24 cellular contexts compared by ENCODE assay signal in genomic region chr20:46638367-46639274, GRCh38. TPM values are rescaled to one million over a fixed set of nuclear protein-coding genes. Genes with fewer than 3 reads are reported as not detected.
A peak's percentile ranks its signal among the peaks of the same experiment; 100 is the strongest.
DNase-seq lines count a peak whose midpoint lies in the region; ATAC-seq, FAIRE-seq and TF ChIP-seq lines count a peak whose summit lies in the region.
"Had no signal": no experiment of that assay in that cellular context is flagged by ENCODE, and none has a peak within 500 bp of the region (broad histone marks: within the 10 kb centered on the region; RNA-seq: fewer than 3 reads in every experiment).

No MANE protein-coding gene starts in this region.

- H2BK12ac ChIP-seq in H1 (ENCODE audit: low read depth, low read length) = no peak overlapping the region

- peak in 1 of 2 experiments; percentile 42; a peak in 1 of 4 replicates for TF ChIP-seq POLR2A in HepG2 (IDR thresholded peaks at IDR 0.05; ENCODE audit: insufficient read depth in 1 of 2, low read depth in 2 of 2, low read length in 2 of 2)
- TF ChIP-seq POLR2A in right lobe of liver (IDR thresholded peaks at IDR 0.05) = no peak
- no peak for TF ChIP-seq POLR2A in H1 (IDR thresholded peaks at IDR 0.05; ENCODE audit: control extremely low read depth in 1 of 2, low read depth in 2 of 2, low read length in 2 of 2)

- H3K4me3 ChIP-seq in HepG2 (replicated peaks in 1 of 3; ENCODE audit: insufficient read depth in 1 of 3, low read depth in 2 of 3, low read length in 3 of 3) = peak overlapping the region in 1 of 3 experiments; percentile 47; a peak in 1 of 6 replicates
- no peak overlapping the region for H3K4me3 ChIP-seq in right lobe of liver
- H3K4me3 ChIP-seq in H1 (ENCODE audit: extremely low read depth in 1 of 4, insufficient read depth in 2 of 4, low read depth in 3 of 4, low read length in 4 of 4) = no peak overlapping the region
- H3K4me3 ChIP-seq: vagina had no signal

- FAIRE-seq in HepG2 (lab: Jason Lieb, UNC) = peak; percentile 40
- no peak for FAIRE-seq in H1 (lab: Jason Lieb, UNC)
- FAIRE-seq: A204.1, colon, D721Med, endothelial cell of umbilical vein, H54 had no signal

- no peak overlapping the region for H2BK20ac ChIP-seq in H1 (ENCODE audit: low read length)

- no peak overlapping the region for H4K91ac ChIP-seq in H1 (replicated peaks; ENCODE audit: insufficient read length, low read length)

- no peak overlapping the region for H3K56ac ChIP-seq in H1 (replicated peaks; ENCODE audit: insufficient read length, low read depth, low read length)

- H3K27me3 Mint-ChIP-seq in neural crest cell (ENCODE audit: low read depth) = no peaks in the 10 kb centered on the region
- H3K27me3 Mint-ChIP-seq in type B pancreatic cell = peaks cover 3% of the 10 kb centered on the region
- H3K27me3 Mint-ChIP-seq in progenitor cell of endocrine pancreas = no peaks in the 10 kb centered on the region

- H3K4me1 Mint-ChIP-seq in neural crest cell (peaks cover 37% of the 10 kb centered on the region), type B pancreatic cell (ENCODE audit: unreplicated experiment) (no peaks in the 10 kb centered on the region), progenitor cell of endocrine pancreas (ENCODE audit: low read depth) (peaks cover 3% of the 10 kb centered on the region)

- POLR2A ChIA-PET in HepG2 (lab: Yijun Ruan, JAX) (interaction anchor here (1.1 to 6.4 kb wide), 7 partner anchors 10 to 70 kb away, joined by 3 to 72 read pairs (median 6); partner anchors contain the start of gene SLC13A3), H1 (lab: Charles Lee; ENCODE audit: partially characterized antibody) (interaction anchor here (0.8 to 1.3 kb wide), 5 partner anchors 10 to 708 kb away, joined by 3 to 5 read pairs (median 3); partner anchors contain the start of gene SLC13A3)

- no peak overlapping the region for H3K14ac ChIP-seq in H1 (ENCODE audit: insufficient read length)

- H3K79me1 ChIP-seq in H1 (ENCODE audit: low read depth, low read length) = no peaks in the 10 kb centered on the region

- 41% methylated on average over 19 of the region's 19 CpGs for WGBS in HepG2 (ENCODE audit: low lambda C conversion rate)
- 72% methylated on average over 10 of the region's 19 CpGs for WGBS in right lobe of liver (ENCODE audit: insufficient coverage, low coverage, low lambda C conversion rate, missing lambda C conversion rate)
- WGBS in H1 (ENCODE audit: extremely low coverage in 1 of 2, insufficient coverage in 1 of 2, insufficient read length in 1 of 2, insufficient replicate concordance in 2 of 2, low coverage in 1 of 2, low lambda C conversion rate in 2 of 2, missing lambda C conversion rate in 1 of 2), 2 experiments = 88% methylated on average over 17 of the region's 19 CpGs; no CpG with 5 or more reads in 1 of the 2 experiments

- DNase-seq in HepG2 (ENCODE audit: low spot score) = peak; percentile 89
- DNase-seq in right lobe of liver = no peak
- peak in 1 of 2 experiments; percentile 49 for DNase-seq in H1 (ENCODE audit: low read depth in 1 of 2, low spot score in 2 of 2)
- peak; percentile 54 for DNase-seq in neural crest cell (ENCODE audit: low read depth, low spot score)
- peak; percentile 65 for DNase-seq in type B pancreatic cell (ENCODE audit: extremely low spot score, unreplicated experiment)
- DNase-seq in DMS 273 (lab: John Stamatoyannopoulos, UW; ENCODE audit: unreplicated experiment) = no peak
- DNase-seq in progenitor cell of endocrine pancreas (ENCODE audit: low spot score, unreplicated experiment) = no peak
- no peak for DNase-seq in Right ventricle myocardium inferior (ENCODE audit: missing footprints)
- DNase-seq: activated CD4-positive, alpha-beta memory T cell treated with anti-CD3 and anti-CD28 coated beads, Interleukin-2, amount 10 ng/mL, durations not matched to agents 7 days and 5 days; activated naive CD4-positive, alpha-beta T cell treated with anti-CD3 and anti-CD28 coated beads, Interleukin-2, amount 50 U/mL, for 16 hours; activated T-cell treated with anti-CD3 and anti-CD28 coated beads, Interleukin-2, amount 50 U/mL, for 24 hours; GDM1; NCI-H2107; NCI-H524; SIG-M5; stimulated activated CD4-positive, alpha-beta T cell treated with anti-CD3 and anti-CD28 coated beads, Interleukin-1b, Interleukin-23, amount 100 ng/mL, for 48 hours; stimulated activated naive CD4-positive, alpha-beta T cell had no signal

- H4K20me1 ChIP-seq in HepG2 (ENCODE audit: insufficient read depth, low read length) (no peaks in the 10 kb centered on the region), H1 (replicated peaks in 1 of 2; ENCODE audit: control insufficient read depth in 1 of 2, insufficient read depth in 2 of 2, low read length in 2 of 2) (no peaks in the 10 kb centered on the region)

- H3K23me2 ChIP-seq in H1 (ENCODE audit: low read depth, low read length) = no peaks in the 10 kb centered on the region

- TF ChIP-seq EP300 in HepG2 (IDR thresholded peaks at IDR 0.05; ENCODE audit: low read depth in 2 of 2, low read length in 2 of 2) (peak in 1 of 2 experiments; percentile 65; a peak in 2 of 4 replicates), HepG2 (CRISPR knock-in tag; IDR thresholded peaks at IDR 0.05; ENCODE audit: borderline replicate concordance) (no peak; the same call in 1 of the 2 replicates), H1 (IDR thresholded peaks at IDR 0.05; ENCODE audit: borderline replicate concordance in 1 of 2, low read depth in 2 of 2, low read length in 2 of 2) (no peak)

- H3K36me3 Mint-ChIP-seq in neural crest cell (ENCODE audit: low read depth) = no peaks in the 10 kb centered on the region
- H3K36me3 Mint-ChIP-seq in type B pancreatic cell = no peaks in the 10 kb centered on the region
- no peaks in the 10 kb centered on the region for H3K36me3 Mint-ChIP-seq in progenitor cell of endocrine pancreas (ENCODE audit: insufficient read depth)

- H4K8ac ChIP-seq in H1 (ENCODE audit: extremely low read depth, insufficient read depth, low read length) = peak overlapping the region; percentile 18; the same call in 1 of the 2 replicates

- H3K27ac Mint-ChIP-seq in neural crest cell (ENCODE audit: unreplicated experiment) (peak overlapping the region; percentile 92), type B pancreatic cell (no peak overlapping the region), progenitor cell of endocrine pancreas (no peak overlapping the region)
- H3K27ac Mint-ChIP-seq: activated CD4-positive, alpha-beta memory T cell treated with anti-CD3 and anti-CD28 coated beads, Interleukin-2, amount 10 ng/mL, durations not matched to agents 7 days and 5 days; activated T-cell treated with anti-CD3 and anti-CD28 coated beads, Interleukin-2, amount 50 U/mL, for 24 hours; T-helper 1 cell treated with Interleukin-12 subunit alpha and Interleukin-12 subunit beta and Interleukin-4 antibody, amounts not matched to agents 30 μg/mL and 1 μg/mL, for 36 hours had no signal

- H3K27ac ChIP-seq in HepG2 (ENCODE audit: extremely low read length, insufficient read depth, low read length) = peak overlapping the region; percentile 75
- H3K27ac ChIP-seq in right lobe of liver = no peak overlapping the region
- no peak overlapping the region for H3K27ac ChIP-seq in H1 (ENCODE audit: low read depth, low read length)
- H3K27ac ChIP-seq: vagina had no signal

- no peak overlapping the region for H4K5ac ChIP-seq in H1 (ENCODE audit: insufficient read length, low read depth, low read length)

- no peak overlapping the region for H2BK120ac ChIP-seq in H1 (replicated peaks; ENCODE audit: low read depth, low read length)

- TF ChIP-seq CTCF in HepG2 (CRISPR knock-in tag; IDR thresholded peaks at IDR 0.05) = peak; percentile 23; the same call in 1 of the 2 replicates
- TF ChIP-seq CTCF in right lobe of liver (IDR thresholded peaks at IDR 0.05) = no peak
- no peak for TF ChIP-seq CTCF in H1 (IDR thresholded peaks at IDR 0.05; ENCODE audit: control extremely low read depth in 1 of 3, insufficient read depth in 1 of 3, low read depth in 1 of 3, low read length in 3 of 3)
- TF ChIP-seq CTCF in neural crest cell (conservative IDR thresholded peaks at IDR 0.05) = no peak
- TF ChIP-seq CTCF in type B pancreatic cell (conservative IDR thresholded peaks at IDR 0.05) = no peak
- no peak for TF ChIP-seq CTCF in progenitor cell of endocrine pancreas (IDR thresholded peaks at IDR 0.05; ENCODE audit: unreplicated experiment)

- H3K4ac ChIP-seq in H1 (replicated peaks; ENCODE audit: insufficient read length, low read depth, low read length) = no peak overlapping the region

- H3K9ac ChIP-seq in HepG2 (ENCODE audit: insufficient read depth, low read depth, low read length) = peak overlapping the region; percentile 65
- H3K9ac ChIP-seq in H1 (replicated peaks in 1 of 4; ENCODE audit: extremely low read depth in 1 of 4, low read depth in 3 of 4, low read length in 3 of 4) = no peak overlapping the region

- H3K27me3 ChIP-seq in HepG2 (ENCODE audit: control insufficient read depth in 1 of 2, insufficient read depth in 2 of 2, low read length in 2 of 2) = no peaks in the 10 kb centered on the region
- no peaks in the 10 kb centered on the region for H3K27me3 ChIP-seq in right lobe of liver
- H3K27me3 ChIP-seq in H1 (replicated peaks in 1 of 4; ENCODE audit: control insufficient read depth in 3 of 4, extremely low read depth in 1 of 4, insufficient read depth in 3 of 4, low read length in 3 of 4) = no peaks in the 10 kb centered on the region
- H3K27me3 ChIP-seq: vagina had no signal

- no peak overlapping the region for H2AK5ac ChIP-seq in H1 (ENCODE audit: low read depth, low read length)

- no peak overlapping the region for H3K4me3 Mint-ChIP-seq in neural crest cell
- H3K4me3 Mint-ChIP-seq in type B pancreatic cell = no peak overlapping the region
- no peak overlapping the region for H3K4me3 Mint-ChIP-seq in progenitor cell of endocrine pancreas (ENCODE audit: low read depth)
- H3K4me3 Mint-ChIP-seq: activated CD4-positive, alpha-beta memory T cell treated with anti-CD3 and anti-CD28 coated beads, Interleukin-2, amount 10 ng/mL, durations not matched to agents 7 days and 5 days; activated T-cell treated with anti-CD3 and anti-CD28 coated beads, Interleukin-2, amount 50 U/mL, for 24 hours; T-helper 1 cell treated with Interleukin-12 subunit alpha and Interleukin-12 subunit beta and Interleukin-4 antibody, amounts not matched to agents 30 μg/mL and 1 μg/mL, for 36 hours had no signal

- no peak overlapping the region for H3K23ac ChIP-seq in H1 (ENCODE audit: insufficient read length)

- TF ChIP-seq RAD21 in HepG2 (CRISPR knock-in tag; IDR thresholded peaks at IDR 0.05) (peak; percentile 57), H1 (IDR thresholded peaks at IDR 0.05 in 1 of 2, conservative IDR thresholded peaks at IDR 0.05 in 1 of 2; ENCODE audit: low read depth in 2 of 2, low read length in 2 of 2) (no peak)

- intact Hi-C loops in HepG2 (cut with micrococcal nuclease; ENCODE audit: unreplicated experiment) = loop anchor here (1.0 kb wide), 2 partner anchors 13 to 36 kb away; partner anchors contain the start of gene SLC13A3
- intact Hi-C loops in right lobe of liver (cut with DNase I) = no loop called here
- intact Hi-C loops in Right ventricle myocardium inferior (cut with DNase I) = no loop called here

- H3K36me3 ChIP-seq in HepG2 (replicated peaks in 1 of 2; ENCODE audit: control insufficient read depth in 1 of 2, insufficient read depth in 2 of 2, low read length in 2 of 2) = peaks cover 7 to 40% of the 10 kb centered on the region in 2 experiments; a peak in 4 of 5 replicates
- H3K36me3 ChIP-seq in right lobe of liver = no peaks in the 10 kb centered on the region
- no peaks in the 10 kb centered on the region for H3K36me3 ChIP-seq in H1 (ENCODE audit: control insufficient read depth in 2 of 4, insufficient read depth in 4 of 4, low read length in 3 of 4)
- H3K36me3 ChIP-seq: vagina had no signal

- no peak overlapping the region for H2BK15ac ChIP-seq in H1 (ENCODE audit: low read length)

- ATAC-seq in HepG2 (peak; percentile 86), right lobe of liver (no peak), Right ventricle myocardium inferior (no peak)

- BruUV-seq in HepG2 (replicated peaks; lab: Mats Ljungman, UMichigan) = no TSS peak

- H3K9me3 ChIP-seq in HepG2 (ENCODE audit: low read length) (no peaks in the 10 kb centered on the region), right lobe of liver (no peaks in the 10 kb centered on the region), H1 (ENCODE audit: insufficient read depth in 2 of 2, low read depth in 1 of 2, low read length in 1 of 2) (no peaks in the 10 kb centered on the region)
- H3K9me3 ChIP-seq: vagina had no signal

- H3K4me1 ChIP-seq in HepG2 (ENCODE audit: insufficient read depth, low read length) (peaks cover 100% of the 10 kb centered on the region), right lobe of liver (peaks cover 0 to 28% (median 9%) of the 10 kb centered on the region in 4 donors), H1 (replicated peaks in 1 of 4; ENCODE audit: control insufficient read depth in 3 of 4, insufficient read depth in 4 of 4, low read length in 3 of 4) (peaks cover 0 to 4% (median under 1%) of the 10 kb centered on the region in 4 experiments; a peak in 2 of 7 replicates)
- H3K4me1 ChIP-seq: vagina had no signal

- in situ Hi-C loops in HepG2 (cut with HindIII; ENCODE audit: extremely low pct_ligation_motif_present, low pct_unique_long_range_greater_than_20kb) = loop anchor here (5.0 kb wide), 1 partner anchor 71 kb away; no protein-coding TSS in a partner anchor

- H3K4me2 ChIP-seq in HepG2 (ENCODE audit: low read depth, low read length) = peak overlapping the region; percentile 65
- H3K4me2 ChIP-seq in H1 (ENCODE audit: insufficient read depth in 1 of 2, low read depth in 2 of 2, low read length in 2 of 2) = no peak overlapping the region

- 0 out of 2 replicates have a peak overlapping the region, but pooled peaks have one; percentile 48 for H3K18ac ChIP-seq in H1 (ENCODE audit: extremely low read depth, low read length)

- H2BK5ac ChIP-seq in H1 (ENCODE audit: low read depth, low read length) = no peak overlapping the region

- H3K79me2 ChIP-seq in HepG2 (ENCODE audit: insufficient read depth, low read length) (peaks cover 19% of the 10 kb centered on the region), H1 (ENCODE audit: control insufficient read depth in 1 of 2, insufficient read depth in 2 of 2, low read length in 2 of 2) (no peaks in the 10 kb centered on the region)

- CTCF ChIA-PET in HepG2 (lab: Yijun Ruan, JAX; ENCODE audit: low intra/inter-chr PET ratio, low total read pairs) = interaction anchor here (1.7 kb wide), 1 partner anchor 32 kb away, joined by 4 read pairs; no protein-coding TSS in a partner anchor
- CTCF ChIA-PET in H1 (lab: Charles Lee; ENCODE audit: partially characterized antibody) = interaction anchor here (0.6 to 1.6 kb wide), 7 partner anchors 11 to 227 kb away, joined by 3 to 5 read pairs (median 3); partner anchors contain the start of gene SLC13A3

- H2AFZ ChIP-seq in HepG2 (ENCODE audit: low read length) = no peak overlapping the region
- no peak overlapping the region for H2AFZ ChIP-seq in H1 (ENCODE audit: low read length)

- H3K9me3 Mint-ChIP-seq in neural crest cell (no peaks in the 10 kb centered on the region), type B pancreatic cell (peaks cover 9% of the 10 kb centered on the region), progenitor cell of endocrine pancreas (ENCODE audit: low read depth) (no peaks in the 10 kb centered on the region)
- H3K9me3 Mint-ChIP-seq: activated CD4-positive, alpha-beta memory T cell treated with anti-CD3 and anti-CD28 coated beads, Interleukin-2, amount 10 ng/mL, durations not matched to agents 7 days and 5 days; activated T-cell treated with anti-CD3 and anti-CD28 coated beads, Interleukin-2, amount 50 U/mL, for 24 hours; T-helper 1 cell treated with Interleukin-12 subunit alpha and Interleukin-12 subunit beta and Interleukin-4 antibody, amounts not matched to agents 30 μg/mL and 1 μg/mL, for 36 hours had no signal

RNA-seq across cellular contexts. Expression of gene SLC13A3, which starts 12.6 kb away (rescaled TPM):
- total RNA-seq in HepG2 (2016; rRNA removed; fragmentation: Illumina TruSeq; extraction: Trizol) (27.9 and 66.5 TPM in 2 replicates), right lobe of liver (10 to 100 TPM in 3 of 6 experiments, 1 to 10 TPM in 3; 3.7 to 14.6 (median 9.3) TPM), neural crest cell (6.1 and 6.7 TPM in 2 replicates), type B pancreatic cell (ENCODE audit: low replicate concordance) (3.2 and 7.9 TPM in 2 replicates), progenitor cell of endocrine pancreas (2.9 and 5.0 TPM in 2 replicates), Right ventricle myocardium inferior (0.30 TPM)
- total RNA-seq in HepG2 (2016; cell fraction: cytosol; rRNA removed; fragmentation: Illumina TruSeq; extraction: Trizol; ENCODE audit: low read depth) = 23.8 and 30.4 TPM in 2 replicates
- total RNA-seq in HepG2 (2016; cell fraction: insoluble cytoplasmic fraction; rRNA removed; fragmentation: Illumina TruSeq; extraction: Trizol) = 29.2 and 65.4 TPM in 2 replicates
- total RNA-seq in HepG2 (2016; cell fraction: membrane; rRNA removed; fragmentation: Illumina TruSeq; extraction: Trizol) = 25.6 and 35.7 TPM in 2 replicates
- total RNA-seq in HepG2 (2016; cell fraction: nucleus; rRNA removed; fragmentation: Illumina TruSeq; extraction: Trizol) = 59.9 and 65.1 TPM in 2 replicates
- polyA plus RNA-seq in HepG2 (2011; rRNA removed) (63.3 and 76.0 TPM in 2 replicates), H1 (2011; rRNA removed) (12.6 and 15.4 TPM in 2 replicates)
- 40.8 and 74.9 TPM in 2 replicates for polyA plus RNA-seq in HepG2 (2011; cell fraction: cytosol; rRNA removed)
- 88.1 and 138 TPM in 2 replicates for polyA plus RNA-seq in HepG2 (2011; cell fraction: nucleus; rRNA removed)
- 42.2 and 59.1 TPM in 2 replicates for polyA plus RNA-seq in HepG2 (2012)
- polyA plus RNA-seq in HepG2 (2016; cell fraction: cytosol; fragmentation: Illumina TruSeq; extraction: Trizol; ENCODE audit: low read depth) = 25.1 and 35.1 TPM in 2 replicates
- polyA plus RNA-seq in HepG2 (2016; cell fraction: insoluble cytoplasmic fraction; fragmentation: Illumina TruSeq; extraction: Trizol; ENCODE audit: low read depth) = 30.5 and 31.8 TPM in 2 replicates
- polyA plus RNA-seq in HepG2 (2016; cell fraction: membrane; fragmentation: Illumina TruSeq; extraction: Trizol; ENCODE audit: low read depth) = 24.6 and 30.2 TPM in 2 replicates
- polyA plus RNA-seq in HepG2 (2016; cell fraction: nucleus; fragmentation: Illumina TruSeq; extraction: Trizol; ENCODE audit: insufficient read depth, low read depth) = 99.0 and 99.2 TPM in 2 replicates
- polyA minus RNA-seq in HepG2 (2011; rRNA and poly(A)+ RNA removed; ENCODE audit: low replicate concordance) = 0.42 and 193 TPM in 2 replicates
- polyA minus RNA-seq in HepG2 (2011; cell fraction: cytosol; rRNA and poly(A)+ RNA removed) = 32.3 and 43.5 TPM in 2 replicates
- polyA minus RNA-seq in HepG2 (2011; cell fraction: nucleus; rRNA and poly(A)+ RNA removed) = 50.4 and 63.9 TPM in 2 replicates
- total RNA-seq in H1 (2021; fragmentation: NEBNext Ultra II Directional; extraction: Animal tissue kit (Norgen Biotek cat#: 25700)) = 9.4 and 9.8 TPM in 2 replicates
- 11.3 TPM for polyA plus RNA-seq in H1 (2011; cell fraction: cytosol; rRNA removed)
- 21.6 TPM for polyA plus RNA-seq in H1 (2011; cell fraction: nucleus; rRNA removed)
- 9.8 to 12.4 TPM (median 11.1 TPM) in 4 replicates for polyA plus RNA-seq in H1 (2012, experiment 1 of 2)
- 10.3 TPM for polyA plus RNA-seq in H1 (2012, experiment 2 of 2)
- polyA plus RNA-seq in H1 (2013, experiment 1 of 2) = 11.2 TPM
- polyA plus RNA-seq in H1 (2013, experiment 2 of 2) = 11.1 TPM
- 19.3 and 23.0 TPM in 2 replicates for polyA minus RNA-seq in H1 (2011; rRNA and poly(A)+ RNA removed)
- 8.4 TPM for polyA minus RNA-seq in H1 (2011; cell fraction: cytosol; rRNA and poly(A)+ RNA removed)
- polyA minus RNA-seq in H1 (2011; cell fraction: nucleus; rRNA and poly(A)+ RNA removed) = 19.6 TPM
- total RNA-seq: activated CD4-positive, alpha-beta memory T cell treated with anti-CD3 and anti-CD28 coated beads, Interleukin-2, amount 10 ng/mL, durations not matched to agents 7 days and 5 days had no signal

RNA-seq across cellular contexts. Expression of gene TP53RK, which starts 50.6 kb away (rescaled TPM):
- total RNA-seq in HepG2 (2016; rRNA removed; fragmentation: Illumina TruSeq; extraction: Trizol) (25.5 and 31.0 TPM in 2 replicates), right lobe of liver (1 to 10 TPM; 3.1 to 10.0 (median 5.2) TPM), neural crest cell (19.5 and 19.8 TPM in 2 replicates), type B pancreatic cell (ENCODE audit: low replicate concordance) (11.4 and 13.6 TPM in 2 replicates), progenitor cell of endocrine pancreas (11.1 and 11.5 TPM in 2 replicates), Right ventricle myocardium inferior (5.6 TPM)
- total RNA-seq in HepG2 (2016; cell fraction: cytosol; rRNA removed; fragmentation: Illumina TruSeq; extraction: Trizol; ENCODE audit: low read depth) = 5.6 and 7.0 TPM in 2 replicates
- 26.0 and 33.1 TPM in 2 replicates for total RNA-seq in HepG2 (2016; cell fraction: insoluble cytoplasmic fraction; rRNA removed; fragmentation: Illumina TruSeq; extraction: Trizol)
- total RNA-seq in HepG2 (2016; cell fraction: membrane; rRNA removed; fragmentation: Illumina TruSeq; extraction: Trizol) = 12.6 and 14.4 TPM in 2 replicates
- total RNA-seq in HepG2 (2016; cell fraction: nucleus; rRNA removed; fragmentation: Illumina TruSeq; extraction: Trizol) = 15.4 and 17.9 TPM in 2 replicates
- polyA plus RNA-seq in HepG2 (2011; rRNA removed) (11.3 and 12.9 TPM in 2 replicates), H1 (2011; rRNA removed) (8.5 and 8.7 TPM in 2 replicates)
- 9.0 and 10.2 TPM in 2 replicates for polyA plus RNA-seq in HepG2 (2011; cell fraction: cytosol; rRNA removed)
- 4.4 and 5.3 TPM in 2 replicates for polyA plus RNA-seq in HepG2 (2011; cell fraction: nucleus; rRNA removed)
- polyA plus RNA-seq in HepG2 (2012) = 10.7 and 12.3 TPM in 2 replicates
- polyA plus RNA-seq in HepG2 (2016; cell fraction: cytosol; fragmentation: Illumina TruSeq; extraction: Trizol; ENCODE audit: low read depth) = 3.9 and 4.7 TPM in 2 replicates
- polyA plus RNA-seq in HepG2 (2016; cell fraction: insoluble cytoplasmic fraction; fragmentation: Illumina TruSeq; extraction: Trizol; ENCODE audit: low read depth) = 28.1 and 30.7 TPM in 2 replicates
- polyA plus RNA-seq in HepG2 (2016; cell fraction: membrane; fragmentation: Illumina TruSeq; extraction: Trizol; ENCODE audit: low read depth) = 7.3 and 9.0 TPM in 2 replicates
- 18.2 and 18.6 TPM in 2 replicates for polyA plus RNA-seq in HepG2 (2016; cell fraction: nucleus; fragmentation: Illumina TruSeq; extraction: Trizol; ENCODE audit: insufficient read depth, low read depth)
- polyA minus RNA-seq in HepG2 (2011; rRNA and poly(A)+ RNA removed; ENCODE audit: low replicate concordance) = 9.2 and 11.2 TPM in 2 replicates
- polyA minus RNA-seq in HepG2 (2011; cell fraction: cytosol; rRNA and poly(A)+ RNA removed) = 10.6 and 11.6 TPM in 2 replicates
- 12.6 and 13.1 TPM in 2 replicates for polyA minus RNA-seq in HepG2 (2011; cell fraction: nucleus; rRNA and poly(A)+ RNA removed)
- total RNA-seq in H1 (2021; fragmentation: NEBNext Ultra II Directional; extraction: Animal tissue kit (Norgen Biotek cat#: 25700)) = 16.3 TPM in 2 replicates
- 8.8 TPM for polyA plus RNA-seq in H1 (2011; cell fraction: cytosol; rRNA removed)
- 6.9 TPM for polyA plus RNA-seq in H1 (2011; cell fraction: nucleus; rRNA removed)
- 9.7 to 12.2 TPM (median 10.6 TPM) in 4 replicates for polyA plus RNA-seq in H1 (2012, experiment 1 of 2)
- polyA plus RNA-seq in H1 (2012, experiment 2 of 2) = 11.4 TPM
- 12.9 TPM for polyA plus RNA-seq in H1 (2013, experiment 1 of 2)
- polyA plus RNA-seq in H1 (2013, experiment 2 of 2) = 12.9 TPM
- 8.1 and 9.2 TPM in 2 replicates for polyA minus RNA-seq in H1 (2011; rRNA and poly(A)+ RNA removed)
- 8.0 TPM for polyA minus RNA-seq in H1 (2011; cell fraction: cytosol; rRNA and poly(A)+ RNA removed)
- 10.1 TPM for polyA minus RNA-seq in H1 (2011; cell fraction: nucleus; rRNA and poly(A)+ RNA removed)

Comparison
In these comparisons a context has a peak if more than half of its experiments do, and no peak if none do; other contexts are left out.
1. DNase-seq: peak in HepG2 (single experiment), neural crest cell (single experiment) and type B pancreatic cell (single experiment); none in right lobe of liver (0 of 3), DMS 273 (single experiment), progenitor cell of endocrine pancreas (single experiment) and Right ventricle myocardium inferior (single experiment).
2. Of the 41 proteins assayed by ChIP-seq in both HepG2 and H1: peak only in HepG2: ASH2L, ATF3, CBX5, CEBPB, CTCF, HDAC2 and 11 more; only in H1: none; in both: none; in neither: 20; mixed calls (peak in some experiments, not most) for 4.